Comparison of ENCODE assay signal across 1 cellular context in the genomic region with DNA sequence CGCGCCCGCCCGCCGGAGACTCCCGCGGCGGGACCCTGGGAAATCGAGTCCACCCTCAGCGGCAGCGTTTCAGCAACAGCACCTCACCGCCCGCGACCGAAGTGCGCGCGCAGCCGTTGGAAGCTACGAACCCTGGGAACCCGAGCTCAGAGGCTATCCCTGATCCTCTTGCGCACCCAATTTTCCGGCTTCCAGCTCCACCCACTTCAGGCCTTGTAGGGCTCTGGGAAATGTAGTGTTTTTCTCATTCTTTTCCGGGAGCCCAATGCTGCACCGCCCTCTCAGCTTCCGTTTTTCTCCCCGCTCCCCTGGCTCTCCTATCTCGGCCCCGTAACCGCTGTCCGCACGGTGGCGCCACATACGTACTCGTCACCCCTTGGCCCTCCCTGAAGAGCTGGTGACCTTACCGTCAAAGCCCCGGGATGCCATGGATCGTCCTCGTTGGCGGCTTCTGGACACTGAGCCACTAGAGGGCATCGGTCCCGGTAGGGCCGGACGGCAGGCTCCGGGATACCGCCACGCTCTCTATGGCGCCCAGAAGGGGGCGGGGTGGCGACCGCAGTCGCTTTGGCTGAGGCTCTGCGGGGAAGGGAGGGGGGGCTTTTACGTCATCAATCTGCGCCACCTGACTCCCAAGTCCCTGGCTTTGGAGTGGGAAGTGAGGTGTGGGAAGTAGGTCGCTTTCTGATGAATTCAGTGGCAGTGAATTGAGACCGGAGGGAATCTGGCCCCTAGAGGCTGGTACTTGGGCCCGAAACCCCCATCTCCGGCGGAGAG.
TF ChIP-seq lines count a peak whose summit lies in the region.

A gene (plus strand): TSS at position 687 of the 777 bp plus-strand sequence. CDS start 3,948 bp downstream, outside the sequence.
A gene (minus strand): TSS at position 102 of the 777 bp plus-strand sequence. CDS start 225 bp downstream, outside the sequence.

TF ChIP-seq in HEK293, 187 proteins besides CTCF, POLR2A, EP300 and RAD21 (continued from another document and continues in another):
- TF ChIP-seq, protein P1, sequence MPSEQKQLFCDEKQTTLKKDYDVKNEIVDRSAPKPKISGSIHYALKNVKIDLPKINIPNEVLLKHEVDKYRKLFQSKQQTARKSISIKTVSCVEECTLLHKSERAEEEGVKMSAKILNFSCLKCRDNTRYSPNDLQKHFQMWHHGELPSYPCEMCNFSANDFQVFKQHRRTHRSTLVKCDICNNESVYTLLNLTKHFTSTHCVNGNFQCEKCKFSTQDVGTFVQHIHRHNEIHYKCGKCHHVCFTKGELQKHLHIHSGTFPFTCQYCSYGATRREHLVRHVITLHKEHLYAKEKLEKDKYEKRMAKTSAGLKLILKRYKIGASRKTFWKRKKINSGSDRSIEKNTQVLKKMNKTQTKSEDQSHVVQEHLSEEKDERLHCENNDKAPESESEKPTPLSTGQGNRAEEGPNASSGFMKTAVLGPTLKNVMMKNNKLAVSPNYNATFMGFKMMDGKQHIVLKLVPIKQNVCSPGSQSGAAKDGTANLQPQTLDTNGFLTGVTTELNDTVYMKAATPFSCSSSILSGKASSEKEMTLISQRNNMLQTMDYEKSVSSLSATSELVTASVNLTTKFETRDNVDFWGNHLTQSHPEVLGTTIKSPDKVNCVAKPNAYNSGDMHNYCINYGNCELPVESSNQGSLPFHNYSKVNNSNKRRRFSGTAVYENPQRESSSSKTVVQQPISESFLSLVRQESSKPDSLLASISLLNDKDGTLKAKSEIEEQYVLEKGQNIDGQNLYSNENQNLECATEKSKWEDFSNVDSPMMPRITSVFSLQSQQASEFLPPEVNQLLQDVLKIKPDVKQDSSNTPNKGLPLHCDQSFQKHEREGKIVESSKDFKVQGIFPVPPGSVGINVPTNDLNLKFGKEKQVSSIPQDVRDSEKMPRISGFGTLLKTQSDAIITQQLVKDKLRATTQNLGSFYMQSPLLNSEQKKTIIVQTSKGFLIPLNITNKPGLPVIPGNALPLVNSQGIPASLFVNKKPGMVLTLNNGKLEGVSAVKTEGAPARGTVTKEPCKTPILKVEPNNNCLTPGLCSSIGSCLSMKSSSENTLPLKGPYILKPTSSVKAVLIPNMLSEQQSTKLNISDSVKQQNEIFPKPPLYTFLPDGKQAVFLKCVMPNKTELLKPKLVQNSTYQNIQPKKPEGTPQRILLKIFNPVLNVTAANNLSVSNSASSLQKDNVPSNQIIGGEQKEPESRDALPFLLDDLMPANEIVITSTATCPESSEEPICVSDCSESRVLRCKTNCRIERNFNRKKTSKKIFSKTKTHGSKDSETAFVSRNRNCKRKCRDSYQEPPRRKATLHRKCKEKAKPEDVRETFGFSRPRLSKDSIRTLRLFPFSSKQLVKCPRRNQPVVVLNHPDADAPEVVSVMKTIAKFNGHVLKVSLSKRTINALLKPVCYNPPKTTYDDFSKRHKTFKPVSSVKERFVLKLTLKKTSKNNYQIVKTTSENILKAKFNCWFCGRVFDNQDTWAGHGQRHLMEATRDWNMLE (tag by site-specific recombination; conservative IDR thresholded peaks at IDR 0.05; ENCODE audit: low read depth) = 0 out of 2 replicates have a peak, but pooled peaks have one; percentile 35
- peak; percentile 83 for TF ChIP-seq ZSCAN30 (tag by site-specific recombination; IDR thresholded peaks at IDR 0.05)
- no peak for TF ChIP-seq ZNF416 (tag by site-specific recombination; IDR thresholded peaks at IDR 0.05)
- TF ChIP-seq, protein P2, sequence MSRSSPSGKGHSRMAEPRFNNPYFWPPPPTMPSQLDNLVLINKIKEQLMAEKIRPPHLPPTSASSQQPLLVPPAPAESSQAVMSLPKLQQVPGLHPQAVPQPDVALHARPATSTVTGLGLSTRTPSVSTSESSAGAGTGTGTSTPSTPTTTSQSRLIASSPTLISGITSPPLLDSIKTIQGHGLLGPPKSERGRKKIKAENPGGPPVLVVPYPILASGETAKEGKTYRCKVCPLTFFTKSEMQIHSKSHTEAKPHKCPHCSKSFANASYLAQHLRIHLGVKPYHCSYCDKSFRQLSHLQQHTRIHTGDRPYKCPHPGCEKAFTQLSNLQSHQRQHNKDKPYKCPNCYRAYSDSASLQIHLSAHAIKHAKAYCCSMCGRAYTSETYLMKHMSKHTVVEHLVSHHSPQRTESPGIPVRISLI (tag by site-specific recombination; IDR thresholded peaks at IDR 0.05) = no peak
- 0 out of 2 replicates have a peak, but pooled peaks have one; percentile 36 for TF ChIP-seq ZNF785 (tag by site-specific recombination; IDR thresholded peaks at IDR 0.05)
- TF ChIP-seq, protein P3, sequence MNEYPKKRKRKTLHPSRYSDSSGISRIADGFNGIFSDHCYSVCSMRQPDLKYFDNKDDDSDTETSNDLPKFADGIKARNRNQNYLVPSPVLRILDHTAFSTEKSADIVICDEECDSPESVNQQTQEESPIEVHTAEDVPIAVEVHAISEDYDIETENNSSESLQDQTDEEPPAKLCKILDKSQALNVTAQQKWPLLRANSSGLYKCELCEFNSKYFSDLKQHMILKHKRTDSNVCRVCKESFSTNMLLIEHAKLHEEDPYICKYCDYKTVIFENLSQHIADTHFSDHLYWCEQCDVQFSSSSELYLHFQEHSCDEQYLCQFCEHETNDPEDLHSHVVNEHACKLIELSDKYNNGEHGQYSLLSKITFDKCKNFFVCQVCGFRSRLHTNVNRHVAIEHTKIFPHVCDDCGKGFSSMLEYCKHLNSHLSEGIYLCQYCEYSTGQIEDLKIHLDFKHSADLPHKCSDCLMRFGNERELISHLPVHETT (tag by site-specific recombination; IDR thresholded peaks at IDR 0.05) = peak; percentile 94
- no peak for TF ChIP-seq ZNF239 (tag by site-specific recombination; IDR thresholded peaks at IDR 0.05)
- TF ChIP-seq, protein P4, sequence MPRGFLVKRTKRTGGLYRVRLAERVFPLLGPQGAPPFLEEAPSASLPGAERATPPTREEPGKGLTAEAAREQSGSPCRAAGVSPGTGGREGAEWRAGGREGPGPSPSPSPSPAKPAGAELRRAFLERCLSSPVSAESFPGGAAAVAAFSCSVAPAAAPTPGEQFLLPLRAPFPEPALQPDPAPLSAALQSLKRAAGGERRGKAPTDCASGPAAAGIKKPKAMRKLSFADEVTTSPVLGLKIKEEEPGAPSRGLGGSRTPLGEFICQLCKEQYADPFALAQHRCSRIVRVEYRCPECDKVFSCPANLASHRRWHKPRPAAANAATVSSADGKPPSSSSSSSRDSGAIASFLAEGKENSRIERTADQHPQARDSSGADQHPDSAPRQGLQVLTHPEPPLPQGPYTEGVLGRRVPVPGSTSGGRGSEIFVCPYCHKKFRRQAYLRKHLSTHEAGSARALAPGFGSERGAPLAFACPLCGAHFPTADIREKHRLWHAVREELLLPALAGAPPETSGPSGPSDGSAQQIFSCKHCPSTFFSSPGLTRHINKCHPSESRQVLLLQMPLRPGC (tag by site-specific recombination; IDR thresholded peaks at IDR 0.05) = peak; percentile 81
- TF ChIP-seq, protein P5, sequence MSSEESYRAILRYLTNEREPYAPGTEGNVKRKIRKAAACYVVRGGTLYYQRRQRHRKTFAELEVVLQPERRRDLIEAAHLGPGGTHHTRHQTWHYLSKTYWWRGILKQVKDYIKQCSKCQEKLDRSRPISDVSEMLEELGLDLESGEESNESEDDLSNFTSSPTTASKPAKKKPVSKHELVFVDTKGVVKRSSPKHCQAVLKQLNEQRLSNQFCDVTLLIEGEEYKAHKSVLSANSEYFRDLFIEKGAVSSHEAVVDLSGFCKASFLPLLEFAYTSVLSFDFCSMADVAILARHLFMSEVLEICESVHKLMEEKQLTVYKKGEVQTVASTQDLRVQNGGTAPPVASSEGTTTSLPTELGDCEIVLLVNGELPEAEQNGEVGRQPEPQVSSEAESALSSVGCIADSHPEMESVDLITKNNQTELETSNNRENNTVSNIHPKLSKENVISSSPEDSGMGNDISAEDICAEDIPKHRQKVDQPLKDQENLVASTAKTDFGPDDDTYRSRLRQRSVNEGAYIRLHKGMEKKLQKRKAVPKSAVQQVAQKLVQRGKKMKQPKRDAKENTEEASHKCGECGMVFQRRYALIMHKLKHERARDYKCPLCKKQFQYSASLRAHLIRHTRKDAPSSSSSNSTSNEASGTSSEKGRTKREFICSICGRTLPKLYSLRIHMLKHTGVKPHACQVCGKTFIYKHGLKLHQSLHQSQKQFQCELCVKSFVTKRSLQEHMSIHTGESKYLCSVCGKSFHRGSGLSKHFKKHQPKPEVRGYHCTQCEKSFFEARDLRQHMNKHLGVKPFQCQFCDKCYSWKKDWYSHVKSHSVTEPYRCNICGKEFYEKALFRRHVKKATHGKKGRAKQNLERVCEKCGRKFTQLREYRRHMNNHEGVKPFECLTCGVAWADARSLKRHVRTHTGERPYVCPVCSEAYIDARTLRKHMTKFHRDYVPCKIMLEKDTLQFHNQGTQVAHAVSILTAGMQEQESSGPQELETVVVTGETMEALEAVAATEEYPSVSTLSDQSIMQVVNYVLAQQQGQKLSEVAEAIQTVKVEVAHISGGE (tag by site-specific recombination; conservative IDR thresholded peaks at IDR 0.05; ENCODE audit: low read depth) = peak; percentile 87
- TF ChIP-seq, protein P6, sequence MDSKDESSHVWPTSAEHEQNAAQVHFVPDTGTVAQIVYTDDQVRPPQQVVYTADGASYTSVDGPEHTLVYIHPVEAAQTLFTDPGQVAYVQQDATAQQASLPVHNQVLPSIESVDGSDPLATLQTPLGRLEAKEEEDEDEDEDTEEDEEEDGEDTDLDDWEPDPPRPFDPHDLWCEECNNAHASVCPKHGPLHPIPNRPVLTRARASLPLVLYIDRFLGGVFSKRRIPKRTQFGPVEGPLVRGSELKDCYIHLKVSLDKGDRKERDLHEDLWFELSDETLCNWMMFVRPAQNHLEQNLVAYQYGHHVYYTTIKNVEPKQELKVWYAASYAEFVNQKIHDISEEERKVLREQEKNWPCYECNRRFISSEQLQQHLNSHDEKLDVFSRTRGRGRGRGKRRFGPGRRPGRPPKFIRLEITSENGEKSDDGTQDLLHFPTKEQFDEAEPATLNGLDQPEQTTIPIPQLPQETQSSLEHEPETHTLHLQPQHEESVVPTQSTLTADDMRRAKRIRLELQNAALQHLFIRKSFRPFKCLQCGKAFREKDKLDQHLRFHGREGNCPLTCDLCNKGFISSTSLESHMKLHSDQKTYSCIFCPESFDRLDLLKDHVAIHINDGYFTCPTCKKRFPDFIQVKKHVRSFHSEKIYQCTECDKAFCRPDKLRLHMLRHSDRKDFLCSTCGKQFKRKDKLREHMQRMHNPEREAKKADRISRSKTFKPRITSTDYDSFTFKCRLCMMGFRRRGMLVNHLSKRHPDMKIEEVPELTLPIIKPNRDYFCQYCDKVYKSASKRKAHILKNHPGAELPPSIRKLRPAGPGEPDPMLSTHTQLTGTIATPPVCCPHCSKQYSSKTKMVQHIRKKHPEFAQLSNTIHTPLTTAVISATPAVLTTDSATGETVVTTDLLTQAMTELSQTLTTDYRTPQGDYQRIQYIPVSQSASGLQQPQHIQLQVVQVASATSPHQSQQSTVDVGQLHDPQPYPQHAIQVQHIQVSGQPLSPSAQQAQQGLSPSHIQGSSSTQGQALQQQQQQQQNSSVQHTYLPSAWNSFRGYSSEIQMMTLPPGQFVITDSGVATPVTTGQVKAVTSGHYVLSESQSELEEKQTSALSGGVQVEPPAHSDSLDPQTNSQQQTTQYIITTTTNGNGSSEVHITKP (tag by site-specific recombination; IDR thresholded peaks at IDR 0.05) = no peak; the same call in 1 of the 2 replicates
- peak; percentile 95 for TF ChIP-seq ZXDB (tag by site-specific recombination; IDR thresholded peaks at IDR 0.05)
- no peak; the same call in 1 of the 2 replicates for TF ChIP-seq ZNF423 (tag by site-specific recombination; IDR thresholded peaks at IDR 0.05)
- no peak for TF ChIP-seq SALL2 (tag by site-specific recombination; IDR thresholded peaks at IDR 0.05; ENCODE audit: borderline replicate concordance)
- peak; percentile 35; the same call in 1 of the 2 replicates for TF ChIP-seq ZNF558 (tag by site-specific recombination; IDR thresholded peaks at IDR 0.05)
- no peak for TF ChIP-seq ZNF19 (tag by site-specific recombination; IDR thresholded peaks at IDR 0.05; ENCODE audit: low read depth)
- TF ChIP-seq ZNF791 (tag by site-specific recombination; IDR thresholded peaks at IDR 0.05) = no peak
- TF ChIP-seq ZNF248 (tag by site-specific recombination; IDR thresholded peaks at IDR 0.05) = no peak
- TF ChIP-seq, protein P7, sequence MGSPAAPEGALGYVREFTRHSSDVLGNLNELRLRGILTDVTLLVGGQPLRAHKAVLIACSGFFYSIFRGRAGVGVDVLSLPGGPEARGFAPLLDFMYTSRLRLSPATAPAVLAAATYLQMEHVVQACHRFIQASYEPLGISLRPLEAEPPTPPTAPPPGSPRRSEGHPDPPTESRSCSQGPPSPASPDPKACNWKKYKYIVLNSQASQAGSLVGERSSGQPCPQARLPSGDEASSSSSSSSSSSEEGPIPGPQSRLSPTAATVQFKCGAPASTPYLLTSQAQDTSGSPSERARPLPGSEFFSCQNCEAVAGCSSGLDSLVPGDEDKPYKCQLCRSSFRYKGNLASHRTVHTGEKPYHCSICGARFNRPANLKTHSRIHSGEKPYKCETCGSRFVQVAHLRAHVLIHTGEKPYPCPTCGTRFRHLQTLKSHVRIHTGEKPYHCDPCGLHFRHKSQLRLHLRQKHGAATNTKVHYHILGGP (tag by site-specific recombination; IDR thresholded peaks at IDR 0.05) = no peak
- TF ChIP-seq, protein P8, sequence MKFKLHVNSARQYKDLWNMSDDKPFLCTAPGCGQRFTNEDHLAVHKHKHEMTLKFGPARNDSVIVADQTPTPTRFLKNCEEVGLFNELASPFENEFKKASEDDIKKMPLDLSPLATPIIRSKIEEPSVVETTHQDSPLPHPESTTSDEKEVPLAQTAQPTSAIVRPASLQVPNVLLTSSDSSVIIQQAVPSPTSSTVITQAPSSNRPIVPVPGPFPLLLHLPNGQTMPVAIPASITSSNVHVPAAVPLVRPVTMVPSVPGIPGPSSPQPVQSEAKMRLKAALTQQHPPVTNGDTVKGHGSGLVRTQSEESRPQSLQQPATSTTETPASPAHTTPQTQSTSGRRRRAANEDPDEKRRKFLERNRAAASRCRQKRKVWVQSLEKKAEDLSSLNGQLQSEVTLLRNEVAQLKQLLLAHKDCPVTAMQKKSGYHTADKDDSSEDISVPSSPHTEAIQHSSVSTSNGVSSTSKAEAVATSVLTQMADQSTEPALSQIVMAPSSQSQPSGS (tag by site-specific recombination; IDR thresholded peaks at IDR 0.05; ENCODE audit: low read depth) = peak; percentile 83
- TF ChIP-seq ZBTB20 (tag by site-specific recombination; IDR thresholded peaks at IDR 0.05) = peak; percentile 70; the same call in 1 of the 2 replicates
- TF ChIP-seq, protein P9, sequence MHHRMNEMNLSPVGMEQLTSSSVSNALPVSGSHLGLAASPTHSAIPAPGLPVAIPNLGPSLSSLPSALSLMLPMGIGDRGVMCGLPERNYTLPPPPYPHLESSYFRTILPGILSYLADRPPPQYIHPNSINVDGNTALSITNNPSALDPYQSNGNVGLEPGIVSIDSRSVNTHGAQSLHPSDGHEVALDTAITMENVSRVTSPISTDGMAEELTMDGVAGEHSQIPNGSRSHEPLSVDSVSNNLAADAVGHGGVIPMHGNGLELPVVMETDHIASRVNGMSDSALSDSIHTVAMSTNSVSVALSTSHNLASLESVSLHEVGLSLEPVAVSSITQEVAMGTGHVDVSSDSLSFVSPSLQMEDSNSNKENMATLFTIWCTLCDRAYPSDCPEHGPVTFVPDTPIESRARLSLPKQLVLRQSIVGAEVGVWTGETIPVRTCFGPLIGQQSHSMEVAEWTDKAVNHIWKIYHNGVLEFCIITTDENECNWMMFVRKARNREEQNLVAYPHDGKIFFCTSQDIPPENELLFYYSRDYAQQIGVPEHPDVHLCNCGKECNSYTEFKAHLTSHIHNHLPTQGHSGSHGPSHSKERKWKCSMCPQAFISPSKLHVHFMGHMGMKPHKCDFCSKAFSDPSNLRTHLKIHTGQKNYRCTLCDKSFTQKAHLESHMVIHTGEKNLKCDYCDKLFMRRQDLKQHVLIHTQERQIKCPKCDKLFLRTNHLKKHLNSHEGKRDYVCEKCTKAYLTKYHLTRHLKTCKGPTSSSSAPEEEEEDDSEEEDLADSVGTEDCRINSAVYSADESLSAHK (tag by site-specific recombination; IDR thresholded peaks at IDR 0.05) = 0 out of 2 replicates have a peak, but pooled peaks have one; percentile 43
- TF ChIP-seq KLF7 (tag by site-specific recombination; IDR thresholded peaks at IDR 0.05; ENCODE audit: borderline replicate concordance) = no peak
- no peak for TF ChIP-seq ZNF621 (tag by site-specific recombination; IDR thresholded peaks at IDR 0.05)
- TF ChIP-seq ZSCAN16 (tag by site-specific recombination; IDR thresholded peaks at IDR 0.05) = 0 out of 2 replicates have a peak, but pooled peaks have one; percentile 62
- no peak for TF ChIP-seq ZNF658 (tag by site-specific recombination; IDR thresholded peaks at IDR 0.05)
